16 cellular contexts compared by ENCODE assay signal in genomic region chr20:21225215-21225947, GRCh38.
DNase-seq lines count a peak whose midpoint lies in the region; ATAC-seq and TF ChIP-seq lines count a peak whose summit lies in the region.
"Had no signal": no experiment of that assay in that cellular context is flagged by ENCODE, and none has a peak within 500 bp of the region (broad histone marks: within the 10 kb centered on the region; RNA-seq: fewer than 3 reads in every experiment).

No MANE protein-coding gene starts in this region.

- no peaks in the 10 kb centered on the region for H3K9me1 ChIP-seq in IMR-90 (ENCODE audit: insufficient read depth, low read length)

- H2AFZ ChIP-seq in ACC112 (ENCODE audit: low read length, unreplicated experiment): no peak overlapping the region
- no peak overlapping the region for H2AFZ ChIP-seq in IMR-90 (replicated peaks; ENCODE audit: low read length, poor library complexity)
- H2AFZ ChIP-seq in mesenchymal stem cell (ENCODE audit: low read depth, low read length): no peak overlapping the region

- in situ Hi-C loops in IMR-90 (cut with MboI; ENCODE audit: low sequenced_read_pairs): loop anchor here (25.0 kb wide), 1 partner anchor 363 kb away; no protein-coding TSS in a partner anchor

- H4K20me1 ChIP-seq in IMR-90 (ENCODE audit: insufficient read depth, low read length): no peaks in the 10 kb centered on the region

- CTCF ChIA-PET in IMR-90 (lab: Yijun Ruan, JAX): interaction anchor here (0.6 to 3.8 kb wide), 2 partner anchors 10 to 14 kb away, joined by 3 to 16 read pairs; no protein-coding TSS in a partner anchor

- peak overlapping the region; percentile 38 for H3K18ac ChIP-seq in IMR-90 (ENCODE audit: low read depth, low read length)
- no peak overlapping the region for H3K18ac ChIP-seq in mesenchymal stem cell (ENCODE audit: low read depth in 1 of 2, low read length in 2 of 2)

- H3K23ac ChIP-seq in IMR-90 (ENCODE audit: low read depth, low read length): no peak overlapping the region
- H3K23ac ChIP-seq in mesenchymal stem cell (ENCODE audit: low read length in 2 of 2): no peak overlapping the region

- no peak overlapping the region for H4K5ac ChIP-seq in IMR-90 (ENCODE audit: low read depth, low read length)

- H3K4ac ChIP-seq in IMR-90 (ENCODE audit: low read depth, low read length): no peak overlapping the region
- H3K4ac ChIP-seq in mesenchymal stem cell (ENCODE audit: low read depth in 1 of 2, low read length in 2 of 2): no peak overlapping the region

- H3K9ac ChIP-seq in IMR-90 (ENCODE audit: low read depth, low read length) (no peak overlapping the region; the same call in 1 of the 2 replicates), endocrine pancreas (ENCODE audit: control insufficient read depth, insufficient read depth, low read length) (no peak overlapping the region), mesenchymal stem cell (ENCODE audit: low read length) (no peak overlapping the region)

- no peaks in the 10 kb centered on the region for H3K9me3 ChIP-seq in IMR-90 (ENCODE audit: control insufficient read depth, insufficient read depth, low read length)
- no peaks in the 10 kb centered on the region for H3K9me3 ChIP-seq in endocrine pancreas (ENCODE audit: control insufficient read depth, low read length)
- no peaks in the 10 kb centered on the region for H3K9me3 ChIP-seq in mesenchymal stem cell (ENCODE audit: control insufficient read depth, low read length)

- peak; percentile 86 for ATAC-seq in IMR-90 (ENCODE audit: low read depth)
- ATAC-seq in HG03565 (IDR thresholded peaks at IDR 0.05; ENCODE audit: unreplicated experiment): no peak

- no peaks in the 10 kb centered on the region for H3K79me2 ChIP-seq in ACC112 (ENCODE audit: control insufficient read depth, insufficient read depth, low read length, unreplicated experiment)

- H2BK20ac ChIP-seq in IMR-90 (ENCODE audit: low read depth, low read length): no peak overlapping the region

- no peaks in the 10 kb centered on the region for H3K36me3 ChIP-seq in ACC112 (ENCODE audit: insufficient read depth, low read length)
- H3K36me3 ChIP-seq in IMR-90 (ENCODE audit: control insufficient read depth, insufficient read depth, low read length): peaks cover 2% of the 10 kb centered on the region; the same call in 1 of the 2 replicates
- H3K36me3 ChIP-seq in endocrine pancreas (ENCODE audit: control insufficient read depth, insufficient read depth, low read length): no peaks in the 10 kb centered on the region
- H3K36me3 ChIP-seq in mesenchymal stem cell (ENCODE audit: control insufficient read depth in 1 of 2, insufficient read depth in 2 of 2, low read depth in 1 of 2, low read length in 2 of 2): peaks cover 4 to 16% of the 10 kb centered on the region in 2 experiments

- H3K56ac ChIP-seq in IMR-90 (ENCODE audit: extremely low read depth, insufficient read depth, low read length): no peak overlapping the region

- H3K4me2 ChIP-seq in IMR-90 (ENCODE audit: low read depth, low read length) (peak overlapping the region; percentile 85), mesenchymal stem cell (ENCODE audit: low read length, poor library complexity, severe bottlenecking) (no peak overlapping the region)

- no peak for TF ChIP-seq CTCF in IMR-90 (conservative IDR thresholded peaks at IDR 0.05; ENCODE audit: low read depth, low read length)

- H3K27ac ChIP-seq in ACC112 (ENCODE audit: low read depth, low read length) (no peak overlapping the region), IMR-90 (ENCODE audit: insufficient read depth, low read length) (peak overlapping the region; percentile 20; the same call in 1 of the 2 replicates), mesenchymal stem cell (ENCODE audit: low read length, poor library complexity, severe bottlenecking) (no peak overlapping the region)
- H3K27ac ChIP-seq: 22Rv1 had no signal

- H3K4me3 ChIP-seq in ACC112 (ENCODE audit: low read depth, low read length): 0 out of 2 replicates have a peak overlapping the region, but pooled peaks have one; percentile 15
- peak overlapping the region; percentile 34; the same call in 1 of the 2 replicates for H3K4me3 ChIP-seq in IMR-90 (ENCODE audit: insufficient read depth, low read depth, low read length)
- H3K4me3 ChIP-seq in endocrine pancreas (ENCODE audit: control insufficient read depth, insufficient read depth, low read length): peak overlapping the region; percentile 44
- H3K4me3 ChIP-seq in mesenchymal stem cell (ENCODE audit: insufficient read depth in 1 of 2, low read depth in 1 of 2, low read length in 2 of 2): no peak overlapping the region

- H3K79me1 ChIP-seq in IMR-90 (ENCODE audit: low read depth in 1 of 2, low read length in 2 of 2): no peaks in the 10 kb centered on the region
- H3K79me1 ChIP-seq in mesenchymal stem cell (replicated peaks; ENCODE audit: low read length, poor library complexity, severe bottlenecking): no peaks in the 10 kb centered on the region

- TF ChIP-seq POLR2A in IMR-90 (IDR thresholded peaks at IDR 0.05; ENCODE audit: low read depth, low read length) (no peak), erythroblast (IDR thresholded peaks at IDR 0.05; ENCODE audit: low read length) (no peak)

- H4K91ac ChIP-seq in IMR-90 (ENCODE audit: insufficient read depth, low read depth, low read length) (no peak overlapping the region), mesenchymal stem cell (ENCODE audit: low read length) (no peak overlapping the region)

- H2BK5ac ChIP-seq in IMR-90 (ENCODE audit: low read depth, low read length, poor library complexity, severe bottlenecking) (no peak overlapping the region), mesenchymal stem cell (ENCODE audit: low read depth, low read length, poor library complexity, severe bottlenecking) (no peak overlapping the region)

- dilution Hi-C loops in IMR-90 (cut with HindIII; ENCODE audit: low sequenced_read_pairs, unreplicated experiment): no loop called here

- H2AK5ac ChIP-seq in IMR-90 (ENCODE audit: low read depth, low read length) (no peak overlapping the region), mesenchymal stem cell (ENCODE audit: low read length, severe bottlenecking) (no peak overlapping the region)

- H3K27me3 ChIP-seq in ACC112 (ENCODE audit: insufficient read depth, low read length) (no peaks in the 10 kb centered on the region), IMR-90 (ENCODE audit: control insufficient read depth, insufficient read depth, low read length) (no peaks in the 10 kb centered on the region), endocrine pancreas (ENCODE audit: control insufficient read depth, insufficient read depth, low read length) (no peaks in the 10 kb centered on the region), mesenchymal stem cell (ENCODE audit: control insufficient read depth in 1 of 2, insufficient read depth in 1 of 2, low read length in 2 of 2) (no peaks in the 10 kb centered on the region)

- no peak overlapping the region for H2BK12ac ChIP-seq in mesenchymal stem cell (ENCODE audit: low read length in 2 of 2)

- H3K14ac ChIP-seq in IMR-90 (replicated peaks; ENCODE audit: low read depth, low read length) (no peak overlapping the region), mesenchymal stem cell (ENCODE audit: low read length in 2 of 2) (no peak overlapping the region)

- peak; percentile 44 for DNase-seq in IMR-90
- DNase-seq in mesenchymal stem cell: peak; percentile 12
- DNase-seq in DMS79 (lab: John Stamatoyannopoulos, UW): no peak
- no peak for DNase-seq in AG08395 (ENCODE audit: low spot score)
- no peak for DNase-seq in erythroblast (lab: John Stamatoyannopoulos, UW)
- DNase-seq: AML-193; Calu3; CD4-positive, alpha-beta T cell; KBM-7; NCI-H1048; NCI-H69; NK-92 treated with Interleukin-12 subunit alpha and Interleukin-12 subunit beta, amount 100 ng/mL, for 24 hours had no signal

- intact Hi-C loops in IMR-90 (cut with micrococcal nuclease): loop anchor here (2.0 kb wide), 1 partner anchor 99 kb away; the partner anchor contains the start of gene KIZ

- BruUV-seq in IMR-90 (replicated peaks; lab: Mats Ljungman, UMichigan): no TSS peak

- TF ChIP-seq RAD21 in IMR-90 (IDR thresholded peaks at IDR 0.05; ENCODE audit: low read length): no peak

- 60% methylated on average over 1 of the region's 6 CpGs; no CpG with 5 or more reads in 1 of the 2 experiments for WGBS in IMR-90 (ENCODE audit: extremely low coverage in 2 of 2, insufficient read length in 1 of 2), 2 experiments
- WGBS in mesenchymal stem cell: 100% methylated on average over 3 of the region's 6 CpGs

- H4K8ac ChIP-seq in IMR-90 (ENCODE audit: low read depth in 2 of 2, low read length in 2 of 2) (peak overlapping the region in 1 of 2 experiments; percentile 47; a peak in 1 of 4 replicates), mesenchymal stem cell (ENCODE audit: low read length) (no peak overlapping the region)

- H2AK9ac ChIP-seq in IMR-90 (replicated peaks; ENCODE audit: low read depth, low read length, poor library complexity): no peak overlapping the region

- POLR2A ChIA-PET in IMR-90 (lab: Charles Lee; ENCODE audit: unreplicated experiment): no interaction called here

- H2BK15ac ChIP-seq in IMR-90 (ENCODE audit: low read depth, low read length) (no peak overlapping the region), mesenchymal stem cell (ENCODE audit: low read depth, poor library complexity, severe bottlenecking) (no peak overlapping the region)

- no peak overlapping the region; the same call in 1 of the 2 replicates for H2BK120ac ChIP-seq in IMR-90 (ENCODE audit: low read depth, low read length)
- no peak overlapping the region for H2BK120ac ChIP-seq in mesenchymal stem cell (ENCODE audit: low read depth, low read length)

- H3K4me1 ChIP-seq in ACC112 (ENCODE audit: control insufficient read depth, insufficient read depth, low read length, unreplicated experiment) (no peaks in the 10 kb centered on the region), IMR-90 (ENCODE audit: control insufficient read depth, insufficient read depth, low read length) (peaks cover 7% of the 10 kb centered on the region), endocrine pancreas (ENCODE audit: control insufficient read depth, insufficient read depth, low read length) (no peaks in the 10 kb centered on the region), mesenchymal stem cell (ENCODE audit: control insufficient read depth, insufficient read depth, low read depth, low read length) (no peaks in the 10 kb centered on the region)

TF ChIP-seq in IMR-90, 13 proteins besides CTCF, POLR2A, EP300 and RAD21:
- TF ChIP-seq MAFK (IDR thresholded peaks at IDR 0.05; ENCODE audit: low read depth, low read length) (no peak), RFX5 (IDR thresholded peaks at IDR 0.05; ENCODE audit: low read depth, low read length) (no peak), MXI1 (IDR thresholded peaks at IDR 0.05; ENCODE audit: borderline replicate concordance, low read depth, low read length) (no peak), CEBPB (IDR thresholded peaks at IDR 0.05; ENCODE audit: low read depth, low read length) (peak; percentile 53; the same call in 1 of the 2 replicates), BHLHE40 (IDR thresholded peaks at IDR 0.05; ENCODE audit: low read depth, low read length) (no peak), NFE2L2 (IDR thresholded peaks at IDR 0.05; ENCODE audit: low read depth, low read length) (no peak), SMC3 (IDR thresholded peaks at IDR 0.05; ENCODE audit: low read depth, low read length) (no peak), MAZ (IDR thresholded peaks at IDR 0.05; ENCODE audit: borderline replicate concordance, low read depth, low read length) (no peak), FOS (IDR thresholded peaks at IDR 0.05; ENCODE audit: low read depth, low read length) (no peak)

Comparison
In these comparisons a context has a peak if more than half of its experiments do, and no peak if none do; other contexts are left out.
1. H3K4me3 ChIP-seq: peak in ACC112 (single experiment), IMR-90 (single experiment) and endocrine pancreas (single experiment); none in mesenchymal stem cell (0 of 2).
2. DNase-seq: peak in IMR-90 (single experiment) and mesenchymal stem cell (single experiment); none in DMS79 (single experiment), AG08395 (single experiment) and erythroblast (0 of 2).